In the genomic region with DNA sequence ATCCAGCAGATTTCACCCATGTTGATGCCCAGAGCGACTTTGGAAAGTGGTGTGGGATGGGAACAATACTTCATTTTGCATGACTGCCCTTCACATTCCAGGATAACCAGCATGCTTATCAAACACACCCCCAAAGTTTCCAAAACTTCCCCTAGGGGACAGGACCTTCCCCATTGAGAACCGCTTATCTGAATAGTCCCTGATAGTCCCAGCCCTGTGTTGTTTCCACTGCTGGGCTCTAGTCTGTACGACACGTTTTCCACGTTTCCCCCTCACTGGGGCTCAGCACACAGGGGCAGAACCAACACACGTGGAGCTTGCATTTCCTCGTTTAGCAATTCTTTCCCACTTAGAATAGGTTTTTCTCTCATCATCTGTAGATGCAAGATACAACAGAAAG, we compare ENCODE assay signal across 23 cellular contexts.
"Had no signal": no experiment of that assay in that cellular context is flagged by ENCODE, and none has a peak within 500 bp of the region (broad histone marks: within the 10 kb centered on the region; RNA-seq: fewer than 3 reads in every experiment).

No MANE protein-coding gene starts in this region.

- H3K4me1 Mint-ChIP-seq: neural crest cell had no signal

- H3K9me3 Mint-ChIP-seq: natural killer cell treated with Interleukin-12 subunit alpha and Interleukin-12 subunit beta and Interleukin-15 and Interleukin-18, amount 100 ng/mL, for 72 hours had no signal

- H3K4me1 ChIP-seq: left lung, lower lobe of right lung, pancreas, right lobe of liver, vagina had no signal

- H3K4me3 Mint-ChIP-seq: natural killer cell treated with Interleukin-12 subunit alpha and Interleukin-12 subunit beta and Interleukin-15 and Interleukin-18, amount 100 ng/mL, for 72 hours; neural crest cell had no signal

- H3K79me2 ChIP-seq: hepatocyte had no signal

- H2AFZ ChIP-seq: hepatocyte had no signal

- H3K27me3 ChIP-seq: dorsolateral prefrontal cortex, heart left ventricle, hepatocyte, left lung, neutrophil, pancreas, right lobe of liver, stomach, thyroid gland, vagina had no signal

- H3K4me2 ChIP-seq: hepatocyte had no signal

- H3K36me3 Mint-ChIP-seq: natural killer cell treated with Interleukin-12 subunit alpha and Interleukin-12 subunit beta and Interleukin-15 and Interleukin-18, amount 100 ng/mL, for 72 hours had no signal

- H3K9me3 ChIP-seq: heart left ventricle, left lung, lower lobe of right lung, neutrophil, pancreas, right lobe of liver, stomach, thyroid gland, vagina had no signal

- H3K27ac ChIP-seq: dorsolateral prefrontal cortex, heart left ventricle, left lung, lower lobe of right lung, neutrophil, pancreas, right lobe of liver, thyroid gland, vagina had no signal

- DNase-seq: dorsolateral prefrontal cortex; effector CD4-positive, alpha-beta T cell; heart left ventricle; kidney; left lung; lower lobe of right lung; pancreas; retina; right lobe of liver; small intestine; stimulated activated CD4-positive, alpha-beta T cell treated with anti-CD3 and anti-CD28 coated beads, Interleukin-12 subunit alpha, Interleukin-12 subunit beta, amount 100 ng/mL, for 4 hours; stimulated activated CD4-positive, alpha-beta T cell treated with anti-CD3 and anti-CD28 coated beads, Interleukin-1b, Interleukin-23, amount 100 ng/mL, for 48 hours; stimulated activated CD4-positive, alpha-beta T cell treated with anti-CD3 and anti-CD28 coated beads, Interleukin-4, amount 100 ng/mL, for 1 hour; stimulated activated CD8-positive, alpha-beta memory T cell treated with anti-CD3 and anti-CD28 coated beads, Interleukin-4, amount 100 ng/mL, for 48 hours; stimulated activated naive CD4-positive, alpha-beta T cell treated with Interleukin-2 at 50 U/mL for 16 hours; stomach; thyroid gland; trophoblast cell had no signal

- H3K27ac Mint-ChIP-seq: natural killer cell treated with Interleukin-12 subunit alpha and Interleukin-12 subunit beta and Interleukin-15 and Interleukin-18, amount 100 ng/mL, for 72 hours had no signal

- ATAC-seq: left lung, lower lobe of right lung, right lobe of liver had no signal

- H3K36me3 ChIP-seq: left lung, lower lobe of right lung, neutrophil, pancreas, right lobe of liver had no signal

- H3K4me3 ChIP-seq: dorsolateral prefrontal cortex, heart left ventricle, hepatocyte, left lung, lower lobe of right lung, pancreas, right lobe of liver, stomach, thyroid gland, vagina had no signal
